ENCODE assay signal across 16 cellular contexts in genomic region chr17:76219670-76220383, GRCh38. TPM values are rescaled to one million over a fixed set of nuclear protein-coding genes. Genes with fewer than 3 reads are reported as not detected.
DNase-seq lines count a peak whose midpoint lies in the region; ATAC-seq and TF ChIP-seq lines count a peak whose summit lies in the region.
"Had no signal": no experiment of that assay in that cellular context is flagged by ENCODE, and none has a peak within 500 bp of the region (broad histone marks: within the 10 kb centered on the region; RNA-seq: fewer than 3 reads in every experiment).

No MANE protein-coding gene starts in this region.

- peak overlapping the region; percentile 51 for H3K27ac Mint-ChIP-seq in activated naive CD4-positive, alpha-beta T cell treated with anti-CD3 and anti-CD28 coated beads, Interleukin-2, amount 50 U/mL, for 24 hours
- H3K27ac Mint-ChIP-seq in GM23338 = 0 out of 2 replicates have a peak overlapping the region, but pooled peaks have one; percentile 48
- H3K27ac Mint-ChIP-seq in T-helper 17 cell = peak overlapping the region; percentile 34
- H3K27ac Mint-ChIP-seq in CD14-positive monocyte = no peak overlapping the region

- H3K79me2 ChIP-seq in GM23338 (replicated peaks; ENCODE audit: insufficient read depth) = no peaks in the 10 kb centered on the region

- no peak for DNase-seq in activated naive CD4-positive, alpha-beta T cell (lab: John Stamatoyannopoulos, UW)
- DNase-seq in GM23338 (ENCODE audit: low spot score) (no peak), T-helper 17 cell (no peak), islet precursor cell (peak; percentile 61), ACHN (no peak), CD14-positive monocyte (ENCODE audit: low spot score) (no peak), NCI-H187 (lab: John Stamatoyannopoulos, UW) (no peak)
- DNase-seq: H7, MM.1S, NCI-H1105 treated with DMSO at 0.1 percent for 48 hours, NCI-H1930, NCI-H510A treated with DMSO at 0.1 percent for 48 hours, SHP77 treated with DMSO at 0.1 percent for 48 hours had no signal

- H3K4me2 ChIP-seq in GM23338 = no peak overlapping the region
- H3K4me2 ChIP-seq: BLaER1 had no signal

- H3K27ac ChIP-seq in GM23338 (ENCODE audit: low read depth) = no peak overlapping the region
- H3K27ac ChIP-seq: BLaER1 had no signal

- H3K4me3 ChIP-seq in GM23338 = no peak overlapping the region
- H3K4me3 ChIP-seq: BLaER1 had no signal

- no peak overlapping the region for H2AFZ ChIP-seq in GM23338

- H3K4me1 Mint-ChIP-seq in activated naive CD4-positive, alpha-beta T cell treated with anti-CD3 and anti-CD28 coated beads, Interleukin-2, amount 50 U/mL, for 24 hours = peaks cover 56% of the 10 kb centered on the region
- peaks cover 2% of the 10 kb centered on the region; the same call in 1 of the 3 replicates for H3K4me1 Mint-ChIP-seq in GM23338
- H3K4me1 Mint-ChIP-seq in T-helper 17 cell = peaks cover 9% of the 10 kb centered on the region
- no peaks in the 10 kb centered on the region for H3K4me1 Mint-ChIP-seq in CD14-positive monocyte

- no peaks in the 10 kb centered on the region for H4K20me1 ChIP-seq in GM23338 (replicated peaks; ENCODE audit: insufficient read depth)
- H4K20me1 ChIP-seq: BLaER1 had no signal

- no peaks in the 10 kb centered on the region for H3K36me3 ChIP-seq in GM23338 (ENCODE audit: insufficient read depth)
- H3K36me3 ChIP-seq: BLaER1 had no signal

- H3K4me1 ChIP-seq in GM23338 (ENCODE audit: insufficient read depth) = peaks cover under 1% of the 10 kb centered on the region; the same call in 1 of the 2 replicates
- H3K4me1 ChIP-seq: BLaER1 had no signal

- ATAC-seq in GM23338 (no peak), T-helper 17 cell (no peak)
- ATAC-seq: HepG2 had no signal

- peaks cover 8% of the 10 kb centered on the region for H3K36me3 Mint-ChIP-seq in activated naive CD4-positive, alpha-beta T cell treated with anti-CD3 and anti-CD28 coated beads, Interleukin-2, amount 50 U/mL, for 24 hours
- no peaks in the 10 kb centered on the region for H3K36me3 Mint-ChIP-seq in GM23338 (ENCODE audit: low read depth)
- peaks cover 4% of the 10 kb centered on the region for H3K36me3 Mint-ChIP-seq in T-helper 17 cell (ENCODE audit: low read depth)
- H3K36me3 Mint-ChIP-seq in CD14-positive monocyte = no peaks in the 10 kb centered on the region

- no peaks in the 10 kb centered on the region for H3K27me3 Mint-ChIP-seq in activated naive CD4-positive, alpha-beta T cell treated with anti-CD3 and anti-CD28 coated beads, Interleukin-2, amount 50 U/mL, for 24 hours
- H3K27me3 Mint-ChIP-seq in GM23338 (ENCODE audit: insufficient read depth, low read depth, poor library complexity) (peaks cover 4% of the 10 kb centered on the region), T-helper 17 cell (no peaks in the 10 kb centered on the region), CD14-positive monocyte (ENCODE audit: low read depth in 3 of 3) (peaks cover 0 to 10% (median 7%) of the 10 kb centered on the region in 3 donors)

- H3K27me3 ChIP-seq in GM23338 (ENCODE audit: insufficient read depth) = no peaks in the 10 kb centered on the region
- H3K27me3 ChIP-seq: BLaER1 had no signal

- TF ChIP-seq CTCF in GM23338 (conservative IDR thresholded peaks at IDR 0.05; ENCODE audit: low read depth in 2 of 2) = no peak
- TF ChIP-seq CTCF in CD14-positive monocyte (IDR thresholded peaks at IDR 0.05) = no peak

- H3K9me2 ChIP-seq in GM23338 (ENCODE audit: insufficient read depth) = no peaks in the 10 kb centered on the region

- intact Hi-C loops in CD14-positive monocyte (cut with micrococcal nuclease) = loop anchor here in 1 of 2 donors (10.0 kb wide), 1 partner anchor 55 kb away; no protein-coding TSS in a partner anchor

- in situ Hi-C loops in ACHN (cut with HindIII; ENCODE audit: low pct_ligation_motif_present, low pct_unique_long_range_greater_than_20kb, low sequenced_read_pairs) = no loop called here

- no peaks in the 10 kb centered on the region for H3K9me3 ChIP-seq in T-helper 17 cell (ENCODE audit: control insufficient read depth, low read length, poor library complexity, severe bottlenecking)
- H3K9me3 ChIP-seq: BLaER1 had no signal

- no peaks in the 10 kb centered on the region for H3K9me3 Mint-ChIP-seq in activated naive CD4-positive, alpha-beta T cell treated with anti-CD3 and anti-CD28 coated beads, Interleukin-2, amount 50 U/mL, for 24 hours
- H3K9me3 Mint-ChIP-seq in GM23338 (no peaks in the 10 kb centered on the region), CD14-positive monocyte (peaks cover 0 to 2% (median 0%) of the 10 kb centered on the region in 7 donors)

- no peaks in the 10 kb centered on the region for H3F3A ChIP-seq in GM23338 (replicated peaks; ENCODE audit: low read depth)

- H3K4me3 Mint-ChIP-seq in activated naive CD4-positive, alpha-beta T cell treated with anti-CD3 and anti-CD28 coated beads, Interleukin-2, amount 50 U/mL, for 24 hours = peak overlapping the region; percentile 11
- H3K4me3 Mint-ChIP-seq in GM23338 = no peak overlapping the region
- H3K4me3 Mint-ChIP-seq in T-helper 17 cell = no peak overlapping the region
- H3K4me3 Mint-ChIP-seq in CD14-positive monocyte = no peak overlapping the region

TF ChIP-seq in GM23338, 12 proteins besides CTCF, POLR2A, EP300 and RAD21 (continues in another document):
- no peak for TF ChIP-seq STAT1 (IDR thresholded peaks at IDR 0.05; ENCODE audit: unreplicated experiment)
- no peak for TF ChIP-seq ZNF331 (CRISPR knock-in tag; IDR thresholded peaks at IDR 0.05; ENCODE audit: low read depth)
- no peak for TF ChIP-seq EZH2 (IDR thresholded peaks at IDR 0.05; ENCODE audit: low read depth, unreplicated experiment)
- TF ChIP-seq CREB1 (CRISPR knock-in tag; IDR thresholded peaks at IDR 0.05; ENCODE audit: low read depth) = no peak
- no peak for TF ChIP-seq POLR2AphosphoS5 (IDR thresholded peaks at IDR 0.05; ENCODE audit: low read depth)
- TF ChIP-seq ZNF114 (CRISPR knock-in tag; IDR thresholded peaks at IDR 0.05) = no peak
- TF ChIP-seq, protein P1, sequence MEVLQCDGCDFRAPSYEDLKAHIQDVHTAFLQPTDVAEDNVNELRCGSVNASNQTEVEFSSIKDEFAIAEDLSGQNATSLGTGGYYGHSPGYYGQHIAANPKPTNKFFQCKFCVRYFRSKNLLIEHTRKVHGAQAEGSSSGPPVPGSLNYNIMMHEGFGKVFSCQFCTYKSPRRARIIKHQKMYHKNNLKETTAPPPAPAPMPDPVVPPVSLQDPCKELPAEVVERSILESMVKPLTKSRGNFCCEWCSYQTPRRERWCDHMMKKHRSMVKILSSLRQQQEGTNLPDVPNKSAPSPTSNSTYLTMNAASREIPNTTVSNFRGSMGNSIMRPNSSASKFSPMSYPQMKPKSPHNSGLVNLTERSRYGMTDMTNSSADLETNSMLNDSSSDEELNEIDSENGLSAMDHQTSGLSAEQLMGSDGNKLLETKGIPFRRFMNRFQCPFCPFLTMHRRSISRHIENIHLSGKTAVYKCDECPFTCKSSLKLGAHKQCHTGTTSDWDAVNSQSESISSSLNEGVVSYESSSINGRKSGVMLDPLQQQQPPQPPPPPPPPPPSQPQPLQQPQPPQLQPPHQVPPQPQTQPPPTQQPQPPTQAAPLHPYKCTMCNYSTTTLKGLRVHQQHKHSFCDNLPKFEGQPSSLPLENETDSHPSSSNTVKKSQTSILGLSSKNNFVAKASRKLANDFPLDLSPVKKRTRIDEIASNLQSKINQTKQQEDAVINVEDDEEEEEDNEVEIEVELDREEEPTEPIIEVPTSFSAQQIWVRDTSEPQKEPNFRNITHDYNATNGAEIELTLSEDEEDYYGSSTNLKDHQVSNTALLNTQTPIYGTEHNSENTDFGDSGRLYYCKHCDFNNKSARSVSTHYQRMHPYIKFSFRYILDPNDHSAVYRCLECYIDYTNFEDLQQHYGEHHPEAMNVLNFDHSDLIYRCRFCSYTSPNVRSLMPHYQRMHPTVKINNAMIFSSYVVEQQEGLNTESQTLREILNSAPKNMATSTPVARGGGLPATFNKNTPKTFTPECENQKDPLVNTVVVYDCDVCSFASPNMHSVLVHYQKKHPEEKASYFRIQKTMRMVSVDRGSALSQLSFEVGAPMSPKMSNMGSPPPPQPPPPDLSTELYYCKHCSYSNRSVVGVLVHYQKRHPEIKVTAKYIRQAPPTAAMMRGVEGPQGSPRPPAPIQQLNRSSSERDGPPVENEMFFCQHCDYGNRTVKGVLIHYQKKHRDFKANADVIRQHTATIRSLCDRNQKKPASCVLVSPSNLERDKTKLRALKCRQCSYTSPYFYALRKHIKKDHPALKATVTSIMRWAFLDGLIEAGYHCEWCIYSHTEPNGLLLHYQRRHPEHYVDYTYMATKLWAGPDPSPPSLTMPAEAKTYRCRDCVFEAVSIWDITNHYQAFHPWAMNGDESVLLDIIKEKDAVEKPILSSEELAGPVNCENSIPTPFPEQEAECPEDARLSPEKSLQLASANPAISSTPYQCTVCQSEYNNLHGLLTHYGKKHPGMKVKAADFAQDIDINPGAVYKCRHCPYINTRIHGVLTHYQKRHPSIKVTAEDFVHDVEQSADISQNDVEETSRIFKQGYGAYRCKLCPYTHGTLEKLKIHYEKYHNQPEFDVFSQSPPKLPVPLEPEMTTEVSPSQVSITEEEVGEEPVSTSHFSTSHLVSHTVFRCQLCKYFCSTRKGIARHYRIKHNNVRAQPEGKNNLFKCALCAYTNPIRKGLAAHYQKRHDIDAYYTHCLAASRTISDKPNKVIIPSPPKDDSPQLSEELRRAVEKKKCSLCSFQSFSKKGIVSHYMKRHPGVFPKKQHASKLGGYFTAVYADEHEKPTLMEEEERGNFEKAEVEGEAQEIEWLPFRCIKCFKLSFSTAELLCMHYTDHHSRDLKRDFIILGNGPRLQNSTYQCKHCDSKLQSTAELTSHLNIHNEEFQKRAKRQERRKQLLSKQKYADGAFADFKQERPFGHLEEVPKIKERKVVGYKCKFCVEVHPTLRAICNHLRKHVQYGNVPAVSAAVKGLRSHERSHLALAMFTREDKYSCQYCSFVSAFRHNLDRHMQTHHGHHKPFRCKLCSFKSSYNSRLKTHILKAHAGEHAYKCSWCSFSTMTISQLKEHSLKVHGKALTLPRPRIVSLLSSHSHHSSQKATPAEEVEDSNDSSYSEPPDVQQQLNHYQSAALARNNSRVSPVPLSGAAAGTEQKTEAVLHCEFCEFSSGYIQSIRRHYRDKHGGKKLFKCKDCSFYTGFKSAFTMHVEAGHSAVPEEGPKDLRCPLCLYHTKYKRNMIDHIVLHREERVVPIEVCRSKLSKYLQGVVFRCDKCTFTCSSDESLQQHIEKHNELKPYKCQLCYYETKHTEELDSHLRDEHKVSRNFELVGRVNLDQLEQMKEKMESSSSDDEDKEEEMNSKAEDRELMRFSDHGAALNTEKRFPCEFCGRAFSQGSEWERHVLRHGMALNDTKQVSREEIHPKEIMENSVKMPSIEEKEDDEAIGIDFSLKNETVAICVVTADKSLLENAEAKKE (CRISPR knock-in tag; IDR thresholded peaks at IDR 0.05) = no peak

RNA-seq across cellular contexts. Expression of gene RNF157, which starts 20.5 kb away (rescaled TPM):
- total RNA-seq in GM23338 (2014; rRNA removed; shearing (Covaris generic)) = 11.7 and 13.8 TPM in 2 replicates
- 7.8 and 8.5 TPM in 2 replicates for polyA plus RNA-seq in GM23338 (2016; fragmentation: Nextera tagmentation; extraction: Ambion mirVana)
- total RNA-seq in T-helper 17 cell = 10 to 100 TPM; 43.5 to 45.3 TPM
- not detected for polyA plus RNA-seq in CD14-positive monocyte

RNA-seq across cellular contexts. Expression of gene UBALD2, which starts 45.3 kb away (rescaled TPM):
- 3.1 and 3.5 TPM in 2 replicates for total RNA-seq in GM23338 (2014; rRNA removed; shearing (Covaris generic))
- 2.2 and 3.3 TPM in 2 replicates for polyA plus RNA-seq in GM23338 (2016; fragmentation: Nextera tagmentation; extraction: Ambion mirVana)
- 100 to 1,000 TPM; 201 to 252 TPM for total RNA-seq in T-helper 17 cell
- polyA plus RNA-seq in CD14-positive monocyte = 1 to 10 TPM; 1.4 to 2.2 TPM

Comparison
In these comparisons a context has a peak if more than half of its experiments do, and no peak if none do; other contexts are left out.
1. H3K27ac Mint-ChIP-seq: peak in activated naive CD4-positive, alpha-beta T cell treated with anti-CD3 and anti-CD28 coated beads, Interleukin-2, amount 50 U/mL, for 24 hours (single experiment), GM23338 (single experiment) and T-helper 17 cell (single experiment); none in CD14-positive monocyte (0 of 7).
2. RNA of gene UBALD2, which starts 45.3 kb away (total RNA-seq): 201 to 252 TPM in T-helper 17 cell; 3.1 to 3.5 TPM in GM23338; every median in the first group is over 10 times any median in the second.